ENCODE assay signal across 8 cellular contexts in genomic region chr17:37791434-37791833, GRCh38. TPM values are rescaled to one million over a fixed set of nuclear protein-coding genes. Genes with fewer than 3 reads are reported as not detected.
A peak's percentile ranks its signal among the peaks of the same experiment; 100 is the strongest.
DNase-seq lines count a peak whose midpoint lies in the region; ATAC-seq and TF ChIP-seq lines count a peak whose summit lies in the region.

No MANE protein-coding gene starts in this region.

- no peak overlapping the region for H3K27ac Mint-ChIP-seq in WTC11

- no peaks in the 10 kb centered on the region for H3K4me1 Mint-ChIP-seq in WTC11

- H3K27me3 Mint-ChIP-seq in WTC11 (ENCODE audit: low read depth), result no peaks in the 10 kb centered on the region

- POLR2A ChIA-PET in WTC11 (lab: Charles Lee), result interaction anchor here (1.2 kb wide), 1 partner anchor 25 kb away, joined by 4 read pairs; no protein-coding TSS in a partner anchor

- no peaks in the 10 kb centered on the region for H3K9me3 Mint-ChIP-seq in WTC11

- peak; percentile 6 for DNase-seq in NCI-H146 (lab: John Stamatoyannopoulos, UW)
- DNase-seq in NCI-H146 treated with DMSO at 0.1 percent for 48 hours (lab: John Stamatoyannopoulos, UW; ENCODE audit: unreplicated experiment), result no peak
- peak; percentile 18 for DNase-seq in HT1080 (ENCODE audit: low read depth)
- DNase-seq in WTC11 (ENCODE audit: low spot score), result peak; percentile 30
- peak; percentile 9 for DNase-seq in fibroblast of the conjunctiva (ENCODE audit: low read depth)
- DNase-seq in stimulated activated CD8-positive, alpha-beta memory T cell treated with anti-CD3 and anti-CD28 coated beads, Interleukin-15, amount 100 ng/mL, for 48 hours (ENCODE audit: low read depth in 2 of 2), result peak; percentile 5 to 16
- DNase-seq in C1 segment of cervical spinal cord (lab: John Stamatoyannopoulos, UW), result no peak

- TF ChIP-seq CTCF in WTC11 (IDR thresholded peaks at IDR 0.05), result peak; percentile 73

- CTCF ChIA-PET in WTC11 (lab: Charles Lee), result interaction anchor here (0.7 to 2.7 kb wide), 13 partner anchors 10 to 264 kb away, joined by 3 to 27 read pairs (median 4); partner anchors contain the start of gene HNF1B

- no peaks in the 10 kb centered on the region for H3K36me3 Mint-ChIP-seq in WTC11

- peak; percentile 71 for ATAC-seq in WTC11
- no peak for ATAC-seq in HG02571 (IDR thresholded peaks at IDR 0.05; ENCODE audit: unreplicated experiment)

- H3K4me3 Mint-ChIP-seq in WTC11, result no peak overlapping the region

TF ChIP-seq in WTC11, 78 proteins besides CTCF, POLR2A, EP300 and RAD21:
- TF ChIP-seq JUN (CRISPR knock-in tag; IDR thresholded peaks at IDR 0.05) (no peak), ZNF396 (CRISPR knock-in tag; IDR thresholded peaks at IDR 0.05; ENCODE audit: borderline replicate concordance) (0 out of 2 replicates have a peak, but pooled peaks have one; percentile 40), ZNF671 (CRISPR knock-in tag; IDR thresholded peaks at IDR 0.05) (0 out of 2 replicates have a peak, but pooled peaks have one; percentile 19), ZSCAN18 (CRISPR knock-in tag; IDR thresholded peaks at IDR 0.05) (peak; percentile 2; the same call in 1 of the 2 replicates)

RNA-seq across cellular contexts. Expression of gene HNF1B, which starts 46.6 kb away (rescaled TPM):
- not detected in 2 replicates for total RNA-seq in HT1080 (2014; rRNA removed; shearing (Covaris generic))
- polyA plus RNA-seq in HT1080 (2015; cell fraction: cytosol; rRNA removed), result 0.02 and 0.05 TPM in 2 replicates
- 0.14 TPM in 1 of 2 replicates, not detected in the other for polyA plus RNA-seq in HT1080 (2015; cell fraction: nucleus; rRNA removed)
- 0.14 to 0.26 TPM (median 0.23 TPM) in 3 replicates for total RNA-seq in WTC11 (2021)

Comparison
In these comparisons a context has a peak if more than half of its experiments do, and no peak if none do; other contexts are left out.
1. DNase-seq: peak in NCI-H146 (single experiment), HT1080 (single experiment), WTC11 (single experiment), fibroblast of the conjunctiva (single experiment) and stimulated activated CD8-positive, alpha-beta memory T cell treated with anti-CD3 and anti-CD28 coated beads, Interleukin-15, amount 100 ng/mL, for 48 hours (2 of 2); none in NCI-H146 treated with DMSO at 0.1 percent for 48 hours (single experiment) and C1 segment of cervical spinal cord (0 of 14).